ENCODE assay signal across 11 cellular contexts in genomic region chr15:67224889-67225288, GRCh38.
"Had no signal": no experiment of that assay in that cellular context is flagged by ENCODE, and none has a peak within 500 bp of the region (broad histone marks: within the 10 kb centered on the region; RNA-seq: fewer than 3 reads in every experiment).

No MANE protein-coding gene starts in this region.

- H3K4me1 Mint-ChIP-seq: neural crest cell had no signal

- H3K4me3 ChIP-seq: gastrocnemius medialis, heart right ventricle, pancreas, vagina had no signal

- DNase-seq: activated CD4-positive, alpha-beta T cell treated with anti-CD3 and anti-CD28 coated beads for 4 hours; activated naive CD4-positive, alpha-beta T cell treated with anti-CD3 and anti-CD28 coated beads for 36 hours; endodermal cell; gastrocnemius medialis; heart right ventricle; islet precursor cell; left ventricle myocardium superior; mesendoderm; pancreas had no signal

- H3K9me3 ChIP-seq: gastrocnemius medialis, heart right ventricle, pancreas, vagina had no signal

- H3K27ac ChIP-seq: gastrocnemius medialis, heart right ventricle, pancreas, vagina had no signal

- H3K9me3 Mint-ChIP-seq: activated naive CD4-positive, alpha-beta T cell treated with anti-CD3 and anti-CD28 coated beads for 36 hours; endodermal cell; neural crest cell had no signal

- H3K4me1 ChIP-seq: heart right ventricle, pancreas had no signal

- FAIRE-seq: pancreas had no signal

- H3K27me3 ChIP-seq: gastrocnemius medialis, heart right ventricle, pancreas, vagina had no signal

- H3K27ac Mint-ChIP-seq: activated naive CD4-positive, alpha-beta T cell treated with anti-CD3 and anti-CD28 coated beads for 36 hours; endodermal cell had no signal

- ATAC-seq: gastrocnemius medialis, heart right ventricle, left ventricle myocardium superior, pancreas had no signal

- H3K4me3 Mint-ChIP-seq: activated naive CD4-positive, alpha-beta T cell treated with anti-CD3 and anti-CD28 coated beads for 36 hours; endodermal cell; neural crest cell had no signal
